10 cellular contexts compared by ENCODE assay signal in the genomic region with DNA sequence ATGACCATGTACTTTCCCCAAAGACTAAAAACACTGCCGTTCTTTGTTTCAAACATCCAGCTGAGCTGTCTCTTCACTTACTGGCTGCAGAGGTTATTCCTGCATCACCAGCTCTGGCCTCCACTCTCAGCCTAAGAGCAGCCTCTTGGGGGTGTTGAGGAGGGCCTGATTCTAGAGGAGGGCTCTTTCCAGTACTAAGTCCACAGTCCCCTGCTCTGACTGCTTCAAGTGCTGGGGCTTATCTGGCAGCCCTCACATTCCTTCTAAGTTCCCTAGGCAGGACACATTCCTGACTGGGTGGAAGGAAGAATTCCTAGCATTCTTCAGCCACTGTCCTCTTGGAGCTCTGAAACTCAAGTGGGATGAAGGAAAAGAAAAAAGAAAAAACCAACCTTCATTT. TPM values are rescaled to one million over a fixed set of nuclear protein-coding genes. Genes with fewer than 3 reads are reported as not detected.
A peak's percentile ranks its signal among the peaks of the same experiment; 100 is the strongest.
DNase-seq lines count a peak whose midpoint lies in the region; ATAC-seq, FAIRE-seq and TF ChIP-seq lines count a peak whose summit lies in the region.
"Had no signal": no experiment of that assay in that cellular context is flagged by ENCODE, and none has a peak within 500 bp of the region (broad histone marks: within the 10 kb centered on the region; RNA-seq: fewer than 3 reads in every experiment).

No MANE protein-coding gene starts in this region.

- DNase-seq in H54 (ENCODE audit: insufficient read length, low spot score) (peak; percentile 45), adipocyte (ENCODE audit: low read depth) (peak; percentile 64), hepatocyte (ENCODE audit: low spot score) (peak; percentile 56), sciatic nerve (ENCODE audit: low spot score) (no peak), frontal cortex (ENCODE audit: low spot score in 2 of 2) (no peak)
- DNase-seq in activated CD4-positive, alpha-beta T cell treated with anti-CD3 and anti-CD28 coated beads, Interleukin-2, amount 10 ng/mL, durations not matched to agents 7 days and 5 days: no peak
- DNase-seq: DND-41 had no signal

- no peak overlapping the region for H3K27ac Mint-ChIP-seq in activated CD4-positive, alpha-beta T cell treated with anti-CD3 and anti-CD28 coated beads, Interleukin-2, amount 10 ng/mL, durations not matched to agents 7 days and 5 days
- H3K27ac Mint-ChIP-seq: memory B cell had no signal

- no peak overlapping the region for H3K4me3 ChIP-seq in adipocyte (ENCODE audit: low read length)
- H3K4me3 ChIP-seq in hepatocyte: no peak overlapping the region

- no peaks in the 10 kb centered on the region for H3K36me3 Mint-ChIP-seq in activated CD4-positive, alpha-beta T cell treated with anti-CD3 and anti-CD28 coated beads, Interleukin-2, amount 10 ng/mL, durations not matched to agents 7 days and 5 days (ENCODE audit: low read depth)
- H3K36me3 Mint-ChIP-seq: memory B cell had no signal

- H3K4me1 ChIP-seq in adipocyte (ENCODE audit: control insufficient read depth, insufficient read depth, low read length) (peaks cover 24% of the 10 kb centered on the region), hepatocyte (ENCODE audit: insufficient read depth) (peaks cover 17% of the 10 kb centered on the region)

- H3K27ac ChIP-seq in hepatocyte: peak overlapping the region; percentile 55

- H4K20me1 ChIP-seq in hepatocyte (ENCODE audit: insufficient read depth, poor library complexity, severe bottlenecking): no peaks in the 10 kb centered on the region

- no peaks in the 10 kb centered on the region for H3K9me3 Mint-ChIP-seq in activated CD4-positive, alpha-beta T cell treated with anti-CD3 and anti-CD28 coated beads, Interleukin-2, amount 10 ng/mL, durations not matched to agents 7 days and 5 days
- H3K9me3 Mint-ChIP-seq: memory B cell had no signal

- FAIRE-seq in H54 (lab: Jason Lieb, UNC) (peak; percentile 36), frontal cortex (lab: Jason Lieb, UNC) (no peak)

- H3K79me2 ChIP-seq in hepatocyte: no peaks in the 10 kb centered on the region

- intact Hi-C loops in sciatic nerve (cut with DNase I): no loop called here

- no peak for TF ChIP-seq CTCF in hepatocyte (IDR thresholded peaks at IDR 0.05; ENCODE audit: poor library complexity)

- ATAC-seq in sciatic nerve: peak; percentile 82
- ATAC-seq in HG03175 (IDR thresholded peaks at IDR 0.05; ENCODE audit: unreplicated experiment): no peak
- ATAC-seq in HG03025 (IDR thresholded peaks at IDR 0.05; ENCODE audit: low FRiP score, unreplicated experiment): no peak

- peak overlapping the region; percentile 49 for H3K9ac ChIP-seq in adipocyte (ENCODE audit: low read length)

- no peak overlapping the region for H2AFZ ChIP-seq in hepatocyte

- H3K36me3 ChIP-seq in adipocyte (ENCODE audit: control insufficient read depth, insufficient read depth, low read length, severe bottlenecking): no peaks in the 10 kb centered on the region
- H3K36me3 ChIP-seq in hepatocyte (replicated peaks; ENCODE audit: insufficient read depth, low read depth): no peaks in the 10 kb centered on the region

- no peaks in the 10 kb centered on the region for H3K27me3 ChIP-seq in adipocyte (replicated peaks; ENCODE audit: control insufficient read depth, insufficient read depth, low read length)
- no peaks in the 10 kb centered on the region for H3K27me3 ChIP-seq in hepatocyte

- no peaks in the 10 kb centered on the region for H3K4me1 Mint-ChIP-seq in activated CD4-positive, alpha-beta T cell treated with anti-CD3 and anti-CD28 coated beads, Interleukin-2, amount 10 ng/mL, durations not matched to agents 7 days and 5 days
- H3K4me1 Mint-ChIP-seq: memory B cell had no signal

- TF ChIP-seq POLR2A in H54 (IDR thresholded peaks at IDR 0.05; ENCODE audit: low read depth, low read length): no peak

- 48% methylated on average over 1 of the region's 1 CpG for WGBS in hepatocyte (ENCODE audit: low lambda C conversion rate, missing lambda C conversion rate)

- no peaks in the 10 kb centered on the region for H3K9me2 ChIP-seq in hepatocyte (replicated peaks; ENCODE audit: insufficient read depth)

- POLR2A ChIA-PET in activated CD4-positive, alpha-beta T cell treated with anti-CD3 and anti-CD28 coated beads, Interleukin-2, amount 10 ng/mL, durations not matched to agents 7 days and 5 days (lab: Charles Lee): no interaction called here

- CTCF ChIA-PET in activated CD4-positive, alpha-beta T cell treated with anti-CD3 and anti-CD28 coated beads, Interleukin-2, amount 10 ng/mL, durations not matched to agents 7 days and 5 days (lab: Charles Lee): no interaction called here

- H3K27me3 Mint-ChIP-seq in activated CD4-positive, alpha-beta T cell treated with anti-CD3 and anti-CD28 coated beads, Interleukin-2, amount 10 ng/mL, durations not matched to agents 7 days and 5 days: peaks cover under 1% of the 10 kb centered on the region

- peak overlapping the region; percentile 39 for H3K4me2 ChIP-seq in hepatocyte

- H3K9me3 ChIP-seq in adipocyte (ENCODE audit: control insufficient read depth, low read length) (no peaks in the 10 kb centered on the region), hepatocyte (ENCODE audit: low read depth) (no peaks in the 10 kb centered on the region)

- H3K4me3 Mint-ChIP-seq in activated CD4-positive, alpha-beta T cell treated with anti-CD3 and anti-CD28 coated beads, Interleukin-2, amount 10 ng/mL, durations not matched to agents 7 days and 5 days: no peak overlapping the region
- H3K4me3 Mint-ChIP-seq: memory B cell had no signal

RNA-seq across cellular contexts. Expression of a gene that starts 32.9 kb away (rescaled TPM):
- 34.6 and 44.0 TPM in 2 replicates for total RNA-seq in hepatocyte
- 11.4 TPM in 2 replicates for polyA plus RNA-seq in hepatocyte
- total RNA-seq in sciatic nerve: 310 TPM
- 127 TPM for total RNA-seq in frontal cortex
- total RNA-seq in activated CD4-positive, alpha-beta T cell treated with anti-CD3 and anti-CD28 coated beads, Interleukin-2, amount 10 ng/mL, durations not matched to agents 7 days and 5 days: 10 to 100 TPM; 22.2 to 24.7 TPM

Comparison
In these comparisons a context has a peak if more than half of its experiments do, and no peak if none do; other contexts are left out.
1. DNase-seq: peak in H54 (single experiment), adipocyte (single experiment) and hepatocyte (single experiment); none in sciatic nerve (single experiment), frontal cortex (0 of 2) and activated CD4-positive, alpha-beta T cell treated with anti-CD3 and anti-CD28 coated beads, Interleukin-2, amount 10 ng/mL, durations not matched to agents 7 days and 5 days (single experiment).